Comparison of ENCODE assay signal across 1 cellular context in genomic region chr15:101446527-101447167, GRCh38.
TF ChIP-seq lines count a peak whose summit lies in the region.

No MANE protein-coding gene starts in this region.

TF ChIP-seq in HepG2, 621 proteins besides CTCF, POLR2A, EP300 and RAD21 (continued from another document and continues in another):
- no peak for TF ChIP-seq E2F1 (CRISPR knock-in tag; IDR thresholded peaks at IDR 0.05)
- TF ChIP-seq ZNF710 (CRISPR knock-in tag; IDR thresholded peaks at IDR 0.05; ENCODE audit: borderline replicate concordance), result no peak
- no peak for TF ChIP-seq SUZ12 (IDR thresholded peaks at IDR 0.05; ENCODE audit: low read depth, low read length)
- TF ChIP-seq ZNF574 (CRISPR knock-in tag; IDR thresholded peaks at IDR 0.05), result no peak
- TF ChIP-seq ZNF776 (CRISPR knock-in tag; IDR thresholded peaks at IDR 0.05), result no peak
- no peak; the same call in 1 of the 2 replicates for TF ChIP-seq ZNF414 (CRISPR knock-in tag; IDR thresholded peaks at IDR 0.05)
- no peak; the same call in 1 of the 2 replicates for TF ChIP-seq AFF4 (CRISPR knock-in tag; IDR thresholded peaks at IDR 0.05)
- no peak for TF ChIP-seq ATF2 (CRISPR knock-in tag; IDR thresholded peaks at IDR 0.05)
- TF ChIP-seq ZBTB33 (CRISPR knock-in tag; IDR thresholded peaks at IDR 0.05), result no peak
- no peak for TF ChIP-seq TBL1XR1 (IDR thresholded peaks at IDR 0.05; ENCODE audit: borderline replicate concordance, low read length, partially characterized antibody)
- TF ChIP-seq NFIC (IDR thresholded peaks at IDR 0.05; ENCODE audit: low read length), result no peak
- TF ChIP-seq MBNL3 (CRISPR knock-in tag; conservative IDR thresholded peaks at IDR 0.05), result no peak
- peak; percentile 81; the same call in 1 of the 2 replicates for TF ChIP-seq ZBTB20 (CRISPR knock-in tag; IDR thresholded peaks at IDR 0.05; ENCODE audit: borderline replicate concordance, low read depth)
- no peak for TF ChIP-seq CAMTA2 (CRISPR knock-in tag; IDR thresholded peaks at IDR 0.05; ENCODE audit: borderline replicate concordance)
- no peak for TF ChIP-seq PLRG1 (conservative IDR thresholded peaks at IDR 0.05)
- no peak for TF ChIP-seq ZNF101 (CRISPR knock-in tag; IDR thresholded peaks at IDR 0.05; ENCODE audit: borderline replicate concordance, low read depth)
- TF ChIP-seq ARNT (IDR thresholded peaks at IDR 0.05), result no peak
- TF ChIP-seq ZBTB25 (CRISPR knock-in tag; IDR thresholded peaks at IDR 0.05), result no peak; the same call in 1 of the 2 replicates
- no peak; the same call in 1 of the 2 replicates for TF ChIP-seq FOXP4 (CRISPR knock-in tag; IDR thresholded peaks at IDR 0.05)
- TF ChIP-seq DNMT1 (CRISPR knock-in tag; IDR thresholded peaks at IDR 0.05), result no peak
- no peak for TF ChIP-seq ZNF800 (CRISPR knock-in tag; IDR thresholded peaks at IDR 0.05)
- TF ChIP-seq ZNF17 (CRISPR knock-in tag; IDR thresholded peaks at IDR 0.05), result no peak
- TF ChIP-seq ZNF329 (CRISPR knock-in tag; IDR thresholded peaks at IDR 0.05; ENCODE audit: low read depth), result no peak
- no peak for TF ChIP-seq MTERF4 (CRISPR knock-in tag; IDR thresholded peaks at IDR 0.05)
- no peak for TF ChIP-seq PRDM4 (CRISPR knock-in tag; IDR thresholded peaks at IDR 0.05; ENCODE audit: borderline replicate concordance)
- TF ChIP-seq MAZ (IDR thresholded peaks at IDR 0.05; ENCODE audit: borderline replicate concordance, low read depth, low read length), result no peak
- peak; percentile 55; the same call in 1 of the 2 replicates for TF ChIP-seq MAZ (CRISPR knock-in tag; IDR thresholded peaks at IDR 0.05; ENCODE audit: low read depth)
- no peak for TF ChIP-seq ZNF431 (CRISPR knock-in tag; IDR thresholded peaks at IDR 0.05; ENCODE audit: borderline replicate concordance, low read depth)
